10 cellular contexts compared by ENCODE assay signal in genomic region chr2:27966466-27966865, GRCh38.
A peak's percentile ranks its signal among the peaks of the same experiment; 100 is the strongest.
DNase-seq lines count a peak whose midpoint lies in the region; ATAC-seq and TF ChIP-seq lines count a peak whose summit lies in the region.
"Had no signal": no experiment of that assay in that cellular context is flagged by ENCODE, and none has a peak within 500 bp of the region (broad histone marks: within the 10 kb centered on the region; RNA-seq: fewer than 3 reads in every experiment).

No MANE protein-coding gene starts in this region.

- H3K27me3 ChIP-seq in adipocyte (replicated peaks; ENCODE audit: control insufficient read depth, insufficient read depth, low read length) (no peaks in the 10 kb centered on the region), neural progenitor cell (no peaks in the 10 kb centered on the region)

- ATAC-seq in activated CD8-positive, alpha-beta memory T cell treated with anti-CD3 and anti-CD28 coated beads, Interleukin-2, amount 10 ng/mL, durations not matched to agents 7 days and 5 days = no peak
- ATAC-seq in left ventricle myocardium superior (peak; percentile 86), HG03097 (IDR thresholded peaks at IDR 0.05; ENCODE audit: low FRiP score, unreplicated experiment) (no peak)

- H3K9me3 ChIP-seq in adipocyte (ENCODE audit: control insufficient read depth, low read length) (peaks cover 3% of the 10 kb centered on the region), neural progenitor cell (ENCODE audit: low read depth) (no peaks in the 10 kb centered on the region)

- H3K27ac Mint-ChIP-seq in activated CD8-positive, alpha-beta memory T cell treated with anti-CD3 and anti-CD28 coated beads, Interleukin-2, amount 10 ng/mL, durations not matched to agents 7 days and 5 days = peak overlapping the region; percentile 96
- no peak overlapping the region for H3K27ac Mint-ChIP-seq in neural progenitor cell

- peak overlapping the region; percentile 27 for H3K4me3 Mint-ChIP-seq in activated CD8-positive, alpha-beta memory T cell treated with anti-CD3 and anti-CD28 coated beads, Interleukin-2, amount 10 ng/mL, durations not matched to agents 7 days and 5 days
- H3K4me3 Mint-ChIP-seq in neural progenitor cell = no peak overlapping the region

- H3K36me3 Mint-ChIP-seq in activated CD8-positive, alpha-beta memory T cell treated with anti-CD3 and anti-CD28 coated beads, Interleukin-2, amount 10 ng/mL, durations not matched to agents 7 days and 5 days = peaks cover 60% of the 10 kb centered on the region
- H3K36me3 Mint-ChIP-seq in neural progenitor cell = peaks cover 18% of the 10 kb centered on the region

- H3K4me3 ChIP-seq in adipocyte (ENCODE audit: low read length) = peak overlapping the region; percentile 55
- H3K4me3 ChIP-seq in neural progenitor cell = no peak overlapping the region

- no peak overlapping the region for H3K27ac ChIP-seq in neural progenitor cell

- H3K4me2 ChIP-seq in neural progenitor cell = no peak overlapping the region

- H3K79me2 ChIP-seq in neural progenitor cell (ENCODE audit: low read depth) = no peaks in the 10 kb centered on the region

- CTCF ChIA-PET in activated CD8-positive, alpha-beta memory T cell treated with anti-CD3 and anti-CD28 coated beads, Interleukin-2, amount 10 ng/mL, durations not matched to agents 7 days and 5 days (lab: Charles Lee) = no interaction called here

- no peaks in the 10 kb centered on the region for H3K27me3 Mint-ChIP-seq in activated CD8-positive, alpha-beta memory T cell treated with anti-CD3 and anti-CD28 coated beads, Interleukin-2, amount 10 ng/mL, durations not matched to agents 7 days and 5 days
- no peaks in the 10 kb centered on the region for H3K27me3 Mint-ChIP-seq in neural progenitor cell (ENCODE audit: insufficient read depth, low read depth)

- H3K36me3 ChIP-seq in adipocyte (ENCODE audit: control insufficient read depth, insufficient read depth, low read length, severe bottlenecking) (no peaks in the 10 kb centered on the region), neural progenitor cell (no peaks in the 10 kb centered on the region)

- H3F3A ChIP-seq in neural progenitor cell (ENCODE audit: low read depth) = no peaks in the 10 kb centered on the region

- peaks cover 15% of the 10 kb centered on the region for H3K9me3 Mint-ChIP-seq in activated CD8-positive, alpha-beta memory T cell treated with anti-CD3 and anti-CD28 coated beads, Interleukin-2, amount 10 ng/mL, durations not matched to agents 7 days and 5 days (ENCODE audit: low read depth)
- H3K9me3 Mint-ChIP-seq in neural progenitor cell = peaks cover 22% of the 10 kb centered on the region

- peaks cover 19% of the 10 kb centered on the region for H3K4me1 ChIP-seq in adipocyte (ENCODE audit: control insufficient read depth, insufficient read depth, low read length)
- no peaks in the 10 kb centered on the region for H3K4me1 ChIP-seq in neural progenitor cell

- no peak for DNase-seq in activated CD8-positive, alpha-beta memory T cell treated with anti-CD3 and anti-CD28 coated beads, Interleukin-2, amount 10 ng/mL, durations not matched to agents 7 days and 5 days
- no peak for DNase-seq in activated CD8-positive, alpha-beta memory T cell treated with anti-CD3 and anti-CD28 coated beads, Interleukin-2, amount 50 U/mL, for 4 hours
- DNase-seq in adipocyte (ENCODE audit: low read depth) (no peak), left ventricle myocardium superior (no peak), smooth muscle cell of the brain vasculature (ENCODE audit: low read depth, low spot score) (peak; percentile 54), NCI-H345 treated with DMSO at 0.1 percent for 48 hours (lab: John Stamatoyannopoulos, UW; ENCODE audit: unreplicated experiment) (no peak), neural progenitor cell (ENCODE audit: low spot score) (no peak)
- DNase-seq: stimulated activated CD4-positive, alpha-beta T cell treated with anti-CD3 and anti-CD28 coated beads, Interleukin-1b, Interleukin-23, amount 100 ng/mL, for 48 hours; SW 1271 had no signal

- intact Hi-C loops in left ventricle myocardium superior (cut with micrococcal nuclease) = no loop called here

- no peak overlapping the region for H2AFZ ChIP-seq in neural progenitor cell (replicated peaks)

- peak overlapping the region; percentile 67 for H3K9ac ChIP-seq in adipocyte (ENCODE audit: low read length)
- H3K9ac ChIP-seq in neural progenitor cell = no peak overlapping the region

- H4K20me1 ChIP-seq in neural progenitor cell (ENCODE audit: low read depth) = no peaks in the 10 kb centered on the region

- no peak for TF ChIP-seq CTCF in neural progenitor cell (IDR thresholded peaks at IDR 0.05)

- peaks cover 57% of the 10 kb centered on the region for H3K4me1 Mint-ChIP-seq in activated CD8-positive, alpha-beta memory T cell treated with anti-CD3 and anti-CD28 coated beads, Interleukin-2, amount 10 ng/mL, durations not matched to agents 7 days and 5 days
- no peaks in the 10 kb centered on the region for H3K4me1 Mint-ChIP-seq in neural progenitor cell
